15 cellular contexts compared by ENCODE assay signal in genomic region chr7:102055181-102055976, GRCh38.
A peak's percentile ranks its signal among the peaks of the same experiment; 100 is the strongest.
DNase-seq lines count a peak whose midpoint lies in the region; ATAC-seq, FAIRE-seq and TF ChIP-seq lines count a peak whose summit lies in the region.
"Had no signal": no experiment of that assay in that cellular context is flagged by ENCODE, and none has a peak within 500 bp of the region (broad histone marks: within the 10 kb centered on the region; RNA-seq: fewer than 3 reads in every experiment).

No MANE protein-coding gene starts in this region.

- H3K4me3 Mint-ChIP-seq in stimulated activated naive B cell treated with anti-CD40 and anti-IgM and Interleukin-4, amounts not matched to agents 10 μg/mL and 1 μg/mL and 100 μg/mL, for 72 hours = no peak overlapping the region
- no peak overlapping the region for H3K4me3 Mint-ChIP-seq in stimulated activated effector memory CD8-positive, alpha-beta T cell treated with anti-CD3 and anti-CD28 coated beads, Interleukin-12 subunit alpha, Interleukin-12 subunit beta, amount 100 ng/mL, for 72 hours

- peak; percentile 12 for FAIRE-seq in GM18507 (lab: Jason Lieb, UNC)
- FAIRE-seq: A204.1, H1, HTR-8/SVneo had no signal

- no peaks in the 10 kb centered on the region for H3K27me3 Mint-ChIP-seq in stimulated activated naive B cell treated with anti-CD40 and anti-IgM and Interleukin-4, amounts not matched to agents 10 μg/mL and 1 μg/mL and 100 μg/mL, for 72 hours

- H3K4me2 ChIP-seq in BLaER1 (peak overlapping the region; percentile 43), OCI-LY3 (ENCODE audit: low read length) (peak overlapping the region; percentile 31)

- no peak for TF ChIP-seq CTCF in OCI-LY3 (IDR thresholded peaks at IDR 0.05; ENCODE audit: low read depth, low read length)

- no peaks in the 10 kb centered on the region for H3K79me2 ChIP-seq in OCI-LY3 (ENCODE audit: low read length)

- peak overlapping the region; percentile 26 for H3K27ac Mint-ChIP-seq in stimulated activated naive B cell treated with anti-CD40 and anti-IgM and Interleukin-4, amounts not matched to agents 10 μg/mL and 1 μg/mL and 100 μg/mL, for 72 hours
- no peak overlapping the region for H3K27ac Mint-ChIP-seq in stimulated activated effector memory CD8-positive, alpha-beta T cell treated with anti-CD3 and anti-CD28 coated beads, Interleukin-12 subunit alpha, Interleukin-12 subunit beta, amount 100 ng/mL, for 72 hours

- H3K9ac ChIP-seq in BLaER1 (no peak overlapping the region), OCI-LY3 (ENCODE audit: low read length) (no peak overlapping the region)

- no peak for DNase-seq in GM18507 (ENCODE audit: extremely low spot score, insufficient read length, low read depth)
- DNase-seq in stimulated activated naive B cell treated with anti-CD40 and anti-IgM and Interleukin-4, amounts not matched to agents 10 μg/mL and 1 μg/mL and 100 μg/mL, for 72 hours = no peak
- no peak for DNase-seq in stimulated activated effector memory CD8-positive, alpha-beta T cell treated with anti-CD3 and anti-CD28 coated beads, Interleukin-12 subunit alpha, Interleukin-12 subunit beta, amount 100 ng/mL, for 72 hours (ENCODE audit: low spot score in 2 of 2)
- no peak for DNase-seq in activated CD4-positive, alpha-beta T cell treated with anti-CD3 and anti-CD28 coated beads for 48 hours
- no peak for DNase-seq in NCI-H345 (lab: John Stamatoyannopoulos, UW)
- DNase-seq: BE2C, DMS53, GF-D8, KBM-7 had no signal

- peaks cover 5 to 10% of the 10 kb centered on the region in 2 donors for H3K9me3 Mint-ChIP-seq in stimulated activated naive B cell treated with anti-CD40 and anti-IgM and Interleukin-4, amounts not matched to agents 10 μg/mL and 1 μg/mL and 100 μg/mL, for 72 hours
- no peaks in the 10 kb centered on the region for H3K9me3 Mint-ChIP-seq in stimulated activated effector memory CD8-positive, alpha-beta T cell treated with anti-CD3 and anti-CD28 coated beads, Interleukin-12 subunit alpha, Interleukin-12 subunit beta, amount 100 ng/mL, for 72 hours

- ATAC-seq in stimulated activated naive B cell treated with anti-CD40 and anti-IgM and Interleukin-4, amounts not matched to agents 10 μg/mL and 1 μg/mL and 100 μg/mL, for 72 hours (replicated peaks) = peak; percentile 36 to 57
- no peak for ATAC-seq in stimulated activated effector memory CD8-positive, alpha-beta T cell treated with anti-CD3 and anti-CD28 coated beads, Interleukin-12 subunit alpha, Interleukin-12 subunit beta, amount 100 ng/mL, for 72 hours

- peaks cover 17 to 35% of the 10 kb centered on the region in 2 donors for H3K36me3 Mint-ChIP-seq in stimulated activated naive B cell treated with anti-CD40 and anti-IgM and Interleukin-4, amounts not matched to agents 10 μg/mL and 1 μg/mL and 100 μg/mL, for 72 hours
- H3K36me3 Mint-ChIP-seq in stimulated activated effector memory CD8-positive, alpha-beta T cell treated with anti-CD3 and anti-CD28 coated beads, Interleukin-12 subunit alpha, Interleukin-12 subunit beta, amount 100 ng/mL, for 72 hours = no peaks in the 10 kb centered on the region

- H3K4me1 ChIP-seq in BLaER1 = peaks cover 60% of the 10 kb centered on the region
- H3K4me1 ChIP-seq in OCI-LY3 (ENCODE audit: low read length) = peaks cover 18% of the 10 kb centered on the region
- H3K4me1 ChIP-seq: BE2C, HAP-1 had no signal

- H3K4me3 ChIP-seq in BLaER1 = no peak overlapping the region
- H3K4me3 ChIP-seq in OCI-LY3 (ENCODE audit: low read length) = no peak overlapping the region; the same call in 1 of the 2 replicates
- H3K4me3 ChIP-seq: HAP-1 had no signal

- H2AFZ ChIP-seq in OCI-LY3 (ENCODE audit: low read depth, low read length) = no peak overlapping the region

- H3K9me3 ChIP-seq in BLaER1 (peaks cover 52% of the 10 kb centered on the region), OCI-LY3 (ENCODE audit: insufficient read depth, low read length) (peaks cover 16% of the 10 kb centered on the region)
- H3K9me3 ChIP-seq: BE2C had no signal

- peaks cover 66% of the 10 kb centered on the region for H3K36me3 ChIP-seq in BLaER1
- H3K36me3 ChIP-seq in OCI-LY3 (replicated peaks; ENCODE audit: low read depth, low read length) = peaks cover 17% of the 10 kb centered on the region
- H3K36me3 ChIP-seq: BE2C, HAP-1 had no signal

- H4K20me1 ChIP-seq in BLaER1 (peaks cover 8% of the 10 kb centered on the region; the same call in 1 of the 2 replicates), OCI-LY3 (ENCODE audit: insufficient read depth, low read length) (no peaks in the 10 kb centered on the region)

- H3K27me3 ChIP-seq in BLaER1 = no peaks in the 10 kb centered on the region
- H3K27me3 ChIP-seq in OCI-LY3 (ENCODE audit: low read depth, low read length) = no peaks in the 10 kb centered on the region
- H3K27me3 ChIP-seq: BE2C had no signal

- H3K4me1 Mint-ChIP-seq in stimulated activated naive B cell treated with anti-CD40 and anti-IgM and Interleukin-4, amounts not matched to agents 10 μg/mL and 1 μg/mL and 100 μg/mL, for 72 hours = peaks cover 16 to 25% of the 10 kb centered on the region in 2 donors
- H3K4me1 Mint-ChIP-seq in stimulated activated effector memory CD8-positive, alpha-beta T cell treated with anti-CD3 and anti-CD28 coated beads, Interleukin-12 subunit alpha, Interleukin-12 subunit beta, amount 100 ng/mL, for 72 hours = peaks cover 15% of the 10 kb centered on the region

- H3K27ac ChIP-seq in BLaER1 (no peak overlapping the region), OCI-LY3 (ENCODE audit: low read length) (no peak overlapping the region)
